In the genomic region with DNA sequence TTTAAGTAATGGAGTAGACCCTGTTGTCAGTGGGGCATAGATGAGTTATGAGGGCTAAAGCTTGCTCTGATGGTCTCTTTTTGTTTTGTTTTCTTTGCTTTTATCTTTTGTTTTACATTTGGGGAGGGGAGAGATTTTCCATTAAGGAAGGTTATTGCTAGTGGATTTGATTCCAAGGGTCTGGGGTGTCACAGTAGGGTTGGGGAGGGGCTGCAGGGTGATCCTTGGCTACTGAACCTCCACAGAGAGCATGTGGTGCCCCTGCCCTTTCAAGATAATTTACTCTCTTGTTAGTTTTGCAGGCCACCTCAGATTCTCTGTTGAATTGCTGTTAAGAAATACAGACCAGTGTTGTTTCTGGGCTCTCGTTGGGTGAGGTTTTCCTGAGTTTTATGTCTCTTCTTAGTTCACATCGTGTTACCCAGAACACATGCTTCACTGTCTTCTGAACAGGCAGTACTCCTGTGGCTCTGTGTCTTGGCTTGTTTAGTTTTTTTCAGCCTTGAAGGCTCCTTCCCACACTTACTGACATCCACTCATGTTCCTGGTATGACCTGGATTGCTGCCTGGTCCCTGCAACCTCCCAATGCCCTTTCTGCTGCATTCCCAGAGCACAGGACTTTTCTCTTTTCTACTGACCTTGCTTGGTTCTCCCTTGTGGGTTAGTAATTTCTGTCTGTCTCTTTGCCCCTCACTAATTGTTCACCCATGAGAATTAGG, we compare ENCODE assay signal across 1 cellular context.
TF ChIP-seq lines count a peak whose summit lies in the region.

No MANE protein-coding gene starts in this region.

TF ChIP-seq in WTC11, 78 proteins besides CTCF, POLR2A, EP300 and RAD21 (continued from another document):
- TF ChIP-seq, protein P1, sequence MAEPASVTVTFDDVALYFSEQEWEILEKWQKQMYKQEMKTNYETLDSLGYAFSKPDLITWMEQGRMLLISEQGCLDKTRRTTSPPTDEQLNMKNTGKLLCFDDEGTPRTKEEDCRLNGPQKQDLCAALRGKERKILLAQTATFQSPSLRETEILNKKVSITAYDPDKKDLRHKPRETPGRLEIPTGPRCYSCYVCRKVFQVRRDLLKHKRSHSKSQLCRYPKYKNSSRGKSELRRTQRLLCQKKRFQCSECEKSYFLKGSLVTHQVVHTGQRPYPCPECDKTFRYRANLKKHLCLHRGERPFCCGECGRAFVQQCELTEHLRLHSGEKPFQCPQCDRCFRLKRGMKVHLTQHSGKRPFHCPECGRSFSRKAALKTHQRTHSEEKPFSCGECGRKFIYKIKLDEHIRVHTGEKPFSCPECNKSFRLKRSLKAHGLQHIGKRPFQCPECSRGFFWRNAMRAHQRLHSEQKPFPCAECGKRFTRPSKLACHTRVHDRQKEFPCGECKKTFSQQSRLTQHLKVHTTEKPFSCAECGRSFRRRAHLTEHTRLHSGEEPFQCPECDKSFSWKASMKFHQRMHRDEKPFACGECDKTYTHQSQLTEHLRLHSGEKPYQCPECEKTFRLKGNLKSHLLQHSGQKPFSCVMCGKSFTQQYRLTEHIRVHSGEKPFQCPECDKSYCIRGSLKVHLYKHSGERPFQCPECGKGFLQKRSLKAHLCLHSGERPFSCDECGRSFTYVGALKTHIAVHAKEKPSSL (CRISPR knock-in tag; conservative IDR thresholded peaks at IDR 0.05), result no peak
- no peak for TF ChIP-seq FOXJ3 (CRISPR knock-in tag; IDR thresholded peaks at IDR 0.05; ENCODE audit: borderline replicate concordance)
